ENCODE assay signal across 8 cellular contexts in the genomic region with DNA sequence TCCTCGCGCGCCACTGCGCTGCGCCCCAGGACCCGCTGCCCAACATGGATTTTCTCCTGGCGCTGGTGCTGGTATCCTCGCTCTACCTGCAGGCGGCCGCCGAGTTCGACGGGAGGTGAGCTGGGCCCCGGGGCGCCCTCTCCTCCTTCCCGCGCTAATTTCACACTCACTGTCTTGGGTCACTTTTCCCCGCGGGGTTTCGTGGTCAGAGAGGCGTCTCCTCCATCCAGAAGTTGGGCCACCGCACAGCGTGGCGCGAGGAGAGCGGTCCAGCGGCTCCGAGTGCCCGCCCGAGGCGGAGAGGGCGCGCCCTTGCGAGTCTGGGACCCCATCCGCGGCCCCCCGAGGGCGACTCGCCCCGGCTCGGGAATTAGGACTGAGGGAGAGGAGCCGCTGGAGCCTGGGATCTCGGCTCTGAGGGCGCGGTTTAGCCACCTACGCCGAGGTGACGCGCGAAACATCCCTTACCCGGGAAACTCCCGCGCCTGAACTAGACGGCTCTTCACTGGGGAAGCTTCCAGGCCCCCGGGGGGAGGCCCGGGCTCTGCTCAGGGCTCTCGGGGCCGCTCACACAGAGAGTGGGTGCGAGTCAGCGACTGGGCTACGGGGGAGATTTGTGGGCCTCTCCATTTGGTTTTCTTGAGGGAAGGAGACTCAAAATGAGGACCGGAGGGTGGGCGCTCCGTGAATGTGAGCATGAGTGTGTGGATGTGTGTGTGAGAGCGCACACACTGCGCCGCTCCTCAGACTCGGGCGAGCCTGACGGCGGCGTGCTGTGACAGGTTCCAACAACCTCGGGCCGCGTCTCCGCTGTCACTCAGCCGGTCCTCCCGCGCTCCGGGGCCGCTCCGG. TPM values are rescaled to one million over a fixed set of nuclear protein-coding genes. Genes with fewer than 3 reads are reported as not detected.
DNase-seq lines count a peak whose midpoint lies in the region; ATAC-seq, FAIRE-seq and TF ChIP-seq lines count a peak whose summit lies in the region.

No MANE protein-coding gene starts in this region.

- RAD21 ChIA-PET in GM12878 (lab: Charles Lee; ENCODE audit: unreplicated experiment): no interaction called here

- H3K36me3 Mint-ChIP-seq in IgD-negative memory B cell: no peaks in the 10 kb centered on the region

- H3K4me2 ChIP-seq in GM12878 (ENCODE audit: control insufficient read depth, insufficient read depth): peak overlapping the region; percentile 97

- intact Hi-C loops in GM12878 (cut with micrococcal nuclease; ENCODE audit: unreplicated experiment): no loop called here

- no peak for TF ChIP-seq EP300 in GM12878 (IDR thresholded peaks at IDR 0.05; ENCODE audit: borderline replicate concordance in 1 of 2, control insufficient read depth in 1 of 2, low read depth in 2 of 2, low read length in 2 of 2)

- DNase-seq in GM10266 (ENCODE audit: extremely low spot score) (peak; percentile 69), GM12878 (ENCODE audit: low read depth, low spot score) (no peak), left kidney (ENCODE audit: low read depth, low spot score) (peak; percentile 76)
- DNase-seq in activated naive CD4-positive, alpha-beta T cell treated with anti-CD3 and anti-CD28 coated beads, Interleukin-2, amount 50 U/mL, for 16 hours: no peak

- 6% methylated on average over 81 of the region's 82 CpGs for WGBS in GM12878 (ENCODE audit: insufficient coverage, insufficient replicate concordance, low lambda C conversion rate, missing lambda C conversion rate)

- peak overlapping the region in 3 of 4 donors; percentile 41 to 63 (median 61) for H3K4me3 Mint-ChIP-seq in IgD-negative memory B cell

- TF ChIP-seq RAD21 in GM12878 (IDR thresholded peaks at IDR 0.05; ENCODE audit: insufficient read depth, low read depth, low read length): no peak

- no peak overlapping the region for H3K27ac Mint-ChIP-seq in IgD-negative memory B cell

- H4K20me1 ChIP-seq in GM12878 (ENCODE audit: control insufficient read depth, insufficient read depth): no peaks in the 10 kb centered on the region

- peak overlapping the region; percentile 80 for H2AFZ ChIP-seq in GM12878 (ENCODE audit: control insufficient read depth, low read depth, low read length)

- TF ChIP-seq CTCF in GM10266 (IDR thresholded peaks at IDR 0.05; ENCODE audit: control insufficient read depth, insufficient read depth, low read depth, missing control alignments): no peak
- TF ChIP-seq CTCF in GM12878 (IDR thresholded peaks at IDR 0.05 in 2 of 3, conservative IDR thresholded peaks at IDR 0.05 in 1 of 3; ENCODE audit: control insufficient read depth in 2 of 3, extremely low read depth in 1 of 3, insufficient read depth in 1 of 3, low read depth in 3 of 3, low read length in 3 of 3): no peak

- peaks cover 0 to 3% of the 10 kb centered on the region in 2 experiments; a peak in 1 of 4 replicates for H3K36me3 ChIP-seq in GM12878 (ENCODE audit: control insufficient read depth in 2 of 2, insufficient read depth in 2 of 2, low read length in 1 of 2)
- H3K36me3 ChIP-seq in subcutaneous abdominal adipose tissue (ENCODE audit: control insufficient read depth in 5 of 5, insufficient read depth in 5 of 5, low read length in 5 of 5): no peaks in the 10 kb centered on the region

- H3K27ac ChIP-seq in GM12878 (ENCODE audit: control insufficient read depth, insufficient read depth): peak overlapping the region; percentile 76
- H3K27ac ChIP-seq in subcutaneous abdominal adipose tissue (ENCODE audit: low read depth, low read length): no peak overlapping the region

- no TSS peak for BruUV-seq in GM12878 (replicated peaks; lab: Mats Ljungman, UMichigan)

- H3K4me1 Mint-ChIP-seq in IgD-negative memory B cell: peaks cover 6 to 18% (median 11%) of the 10 kb centered on the region in 3 donors

- H3K27me3 ChIP-seq in GM12878 (replicated peaks in 1 of 2; ENCODE audit: control insufficient read depth in 2 of 2, insufficient read depth in 2 of 2, low read length in 1 of 2): peaks cover 3 to 8% of the 10 kb centered on the region in 2 experiments
- peaks cover 13 to 55% (median 18%) of the 10 kb centered on the region in 5 donors for H3K27me3 ChIP-seq in subcutaneous abdominal adipose tissue (ENCODE audit: control insufficient read depth in 5 of 5, insufficient read depth in 4 of 5, low read length in 5 of 5)

- H3K27me3 Mint-ChIP-seq in IgD-negative memory B cell: peaks cover 55% of the 10 kb centered on the region

- TF ChIP-seq POLR2A in GM12878 (IDR thresholded peaks at IDR 0.05; ENCODE audit: low read depth, low read length): peak; percentile 75

- H3K9me3 ChIP-seq in GM12878 (replicated peaks; ENCODE audit: control insufficient read depth, insufficient read depth, low read length) (no peaks in the 10 kb centered on the region), subcutaneous abdominal adipose tissue (ENCODE audit: control insufficient read depth in 5 of 5, low read length in 5 of 5) (no peaks in the 10 kb centered on the region)

- CTCF ChIA-PET in GM12878 (lab: Yijun Ruan, JAX): no interaction called here

- FAIRE-seq in GM12878 (lab: Jason Lieb, UNC): no peak

- peak overlapping the region; percentile 75 for H3K4me3 ChIP-seq in GM12878
- peak overlapping the region in 4 of 5 donors; percentile 55 to 70 (median 59) for H3K4me3 ChIP-seq in subcutaneous abdominal adipose tissue (ENCODE audit: low read depth in 1 of 5, low read length in 5 of 5)

- ATAC-seq in GM21447 (IDR thresholded peaks at IDR 0.05; ENCODE audit: unreplicated experiment): peak; percentile 54
- ATAC-seq in GM12878: peak; percentile 68
- no peak for ATAC-seq in HG02840 (IDR thresholded peaks at IDR 0.05; ENCODE audit: low FRiP score, unreplicated experiment)

- peaks cover 10% of the 10 kb centered on the region for H3K4me1 ChIP-seq in GM12878 (ENCODE audit: control insufficient read depth, insufficient read depth, low read length)
- H3K4me1 ChIP-seq in subcutaneous abdominal adipose tissue (ENCODE audit: control insufficient read depth in 5 of 5, insufficient read depth in 5 of 5, low read length in 5 of 5): peaks cover 0 to 23% (median 18%) of the 10 kb centered on the region in 5 donors

- peaks cover 9% of the 10 kb centered on the region for H3K79me2 ChIP-seq in GM12878 (ENCODE audit: control insufficient read depth, insufficient read depth, low read length)

- in situ Hi-C loops in GM12878 (cut with MboI): no loop called here

- peaks cover 0 to 4% (median 4%) of the 10 kb centered on the region in 3 donors for H3K9me3 Mint-ChIP-seq in IgD-negative memory B cell

- SMC1A ChIA-PET in GM12878 (lab: Charles Lee; ENCODE audit: uncharacterized antibody, unreplicated experiment): no interaction called here

- POLR2A ChIA-PET in GM12878 (lab: Charles Lee): no interaction called here

- H3K9ac ChIP-seq in GM12878 (ENCODE audit: control insufficient read depth, insufficient read depth, low read length) (peak overlapping the region; percentile 80), subcutaneous abdominal adipose tissue (ENCODE audit: low read length in 5 of 5) (no peak overlapping the region)

TF ChIP-seq in GM12878, 131 proteins besides CTCF, POLR2A, EP300 and RAD21 (continues in another document):
- TF ChIP-seq, protein P1, sequence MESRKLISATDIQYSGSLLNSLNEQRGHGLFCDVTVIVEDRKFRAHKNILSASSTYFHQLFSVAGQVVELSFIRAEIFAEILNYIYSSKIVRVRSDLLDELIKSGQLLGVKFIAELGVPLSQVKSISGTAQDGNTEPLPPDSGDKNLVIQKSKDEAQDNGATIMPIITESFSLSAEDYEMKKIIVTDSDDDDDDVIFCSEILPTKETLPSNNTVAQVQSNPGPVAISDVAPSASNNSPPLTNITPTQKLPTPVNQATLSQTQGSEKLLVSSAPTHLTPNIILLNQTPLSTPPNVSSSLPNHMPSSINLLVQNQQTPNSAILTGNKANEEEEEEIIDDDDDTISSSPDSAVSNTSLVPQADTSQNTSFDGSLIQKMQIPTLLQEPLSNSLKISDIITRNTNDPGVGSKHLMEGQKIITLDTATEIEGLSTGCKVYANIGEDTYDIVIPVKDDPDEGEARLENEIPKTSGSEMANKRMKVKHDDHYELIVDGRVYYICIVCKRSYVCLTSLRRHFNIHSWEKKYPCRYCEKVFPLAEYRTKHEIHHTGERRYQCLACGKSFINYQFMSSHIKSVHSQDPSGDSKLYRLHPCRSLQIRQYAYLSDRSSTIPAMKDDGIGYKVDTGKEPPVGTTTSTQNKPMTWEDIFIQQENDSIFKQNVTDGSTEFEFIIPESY (IDR thresholded peaks at IDR 0.05): no peak
- TF ChIP-seq PKNOX1 (IDR thresholded peaks at IDR 0.05): peak; percentile 84
- peak; percentile 35 for TF ChIP-seq CBFB (IDR thresholded peaks at IDR 0.05; ENCODE audit: low read depth)

RNA-seq across cellular contexts. Expression of gene NPNT, which starts 0.6 kb away (rescaled TPM):
- not detected for polyA plus RNA-seq in IgD-negative memory B cell
- total RNA-seq in GM12878 (2013; cell fraction: nucleolus; rRNA removed): 38.6 and 49.4 TPM in 2 replicates
- total RNA-seq in GM12878 (2014; rRNA removed): 51.4 and 61.6 TPM in 2 replicates
- total RNA-seq in GM12878 (2014; rRNA removed; fragmentation: Illumina TruSeq; extraction: Trizol): 57.1 and 61.8 TPM in 2 replicates
- 58.8 and 66.3 TPM in 2 replicates for total RNA-seq in GM12878 (2021)
- polyA plus RNA-seq in GM12878 (2011; ENCODE audit: low read depth): 16.0 TPM
- polyA plus RNA-seq in GM12878 (2011; rRNA removed): 0.14 and 0.18 TPM in 2 replicates
- 0.05 and 0.13 TPM in 2 replicates for polyA plus RNA-seq in GM12878 (2011; cell fraction: cytosol; rRNA removed)
- 0.15 and 0.22 TPM in 2 replicates for polyA plus RNA-seq in GM12878 (2011; cell fraction: nucleus; rRNA removed)
- polyA plus RNA-seq in GM12878 (2012): 26.3 and 27.2 TPM in 2 replicates
- 56.8 and 86.4 TPM in 2 replicates for polyA plus RNA-seq in GM12878 (2014; fragmentation: Illumina TruSeq; extraction: Trizol)
- polyA plus RNA-seq in GM12878 (2014; fragmentation: Nextera tagmentation; extraction: Ambion mirVana): 10 to 100 TPM; 31.9 to 38.3 TPM
- 42.6 and 47.0 TPM in 2 replicates for polyA plus RNA-seq in GM12878 (2014; rRNA removed)
- polyA plus RNA-seq in GM12878 (2016; fragmentation: Nextera tagmentation; extraction: Ambion mirVana): 10 to 100 TPM; 65.6 to 70.5 TPM
- polyA minus RNA-seq in GM12878 (2011; rRNA and poly(A)+ RNA removed): 1.1 TPM in 1 of 2 replicates, not detected in the other
- polyA minus RNA-seq in GM12878 (2011; cell fraction: cytosol; rRNA and poly(A)+ RNA removed): not detected in 2 replicates
- 0.29 TPM in 1 of 2 replicates, not detected in the other for polyA minus RNA-seq in GM12878 (2011; cell fraction: nucleus; rRNA and poly(A)+ RNA removed)

Comparison
In these comparisons a context has a peak if more than half of its experiments do, and no peak if none do; other contexts are left out.
1. DNase-seq: peak in GM10266 (single experiment) and left kidney (single experiment); none in GM12878 (single experiment) and activated naive CD4-positive, alpha-beta T cell treated with anti-CD3 and anti-CD28 coated beads, Interleukin-2, amount 50 U/mL, for 16 hours (single experiment).